In the genomic region with DNA sequence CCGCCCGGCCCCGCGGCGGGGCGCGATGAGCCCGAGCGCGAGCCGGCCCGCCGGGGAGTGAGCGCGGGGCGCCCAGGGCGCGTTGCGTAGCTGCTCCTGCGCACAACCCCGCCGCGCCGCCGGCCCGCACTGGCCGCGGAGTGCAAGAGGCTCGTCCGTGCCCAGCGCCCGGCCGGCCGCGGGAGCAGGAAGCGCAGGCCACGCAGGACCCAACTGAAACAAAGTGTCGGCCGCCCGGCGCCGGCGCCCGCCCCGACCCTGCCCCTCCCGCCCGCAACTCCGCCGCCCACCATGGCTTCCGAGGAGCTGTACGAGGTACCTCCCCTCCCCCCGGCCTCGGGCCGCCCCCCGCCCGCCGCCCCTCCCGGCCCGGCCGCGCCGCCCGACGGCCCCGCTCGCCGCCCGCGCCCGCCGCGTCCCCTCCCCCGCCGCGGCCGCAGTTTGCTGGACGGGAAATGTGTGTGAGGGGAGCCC, we compare ENCODE assay signal across 8 cellular contexts. TPM values are rescaled to one million over a fixed set of nuclear protein-coding genes. Genes with fewer than 3 reads are reported as not detected.
DNase-seq lines count a peak whose midpoint lies in the region; ATAC-seq and TF ChIP-seq lines count a peak whose summit lies in the region.

No MANE protein-coding gene starts in this region.

- no peaks in the 10 kb centered on the region for H3K9me3 ChIP-seq in left lung

- H3K4me3 ChIP-seq in brain microvascular endothelial cell (ENCODE audit: low read depth, low read length) = peak overlapping the region; percentile 63
- H3K4me3 ChIP-seq in left lung = peak overlapping the region; percentile 43 to 58

- intact Hi-C loops in left lung (cut with DNase I) = no loop called here

- H3K27me3 ChIP-seq in brain microvascular endothelial cell (replicated peaks) (peaks cover 3% of the 10 kb centered on the region), left lung (peaks cover 0 to 9% of the 10 kb centered on the region in 2 donors)

- H3K27ac ChIP-seq in brain microvascular endothelial cell (peak overlapping the region; percentile 48), left lung (peak overlapping the region; percentile 56 to 81)

- peak; percentile 54 for DNase-seq in NCI-H1105 (lab: John Stamatoyannopoulos, UW)
- no peak for DNase-seq in NCI-H1105 treated with DMSO at 0.1 percent for 48 hours (lab: John Stamatoyannopoulos, UW)
- DNase-seq in NCI-H2227 treated with DMSO at 0.1 percent for 48 hours (lab: John Stamatoyannopoulos, UW) = peak; percentile 42
- no peak for DNase-seq in brain microvascular endothelial cell
- DNase-seq in left lung = peak in 1 of 2 donors; percentile 91
- DNase-seq in stimulated activated naive CD8-positive, alpha-beta T cell treated with anti-CD3 and anti-CD28 coated beads, Interleukin-15, Interleukin-2, amounts not matched to agents 100 U/mL and 50 U/mL, for 24 hours = peak; percentile 55
- DNase-seq in medulla oblongata (ENCODE audit: extremely low spot score) = no peak

- peaks cover 2 to 30% of the 10 kb centered on the region in 2 donors for H3K4me1 ChIP-seq in left lung

- in situ Hi-C loops in brain microvascular endothelial cell (cut with HindIII; ENCODE audit: low pct_ligation_motif_present, low sequenced_read_pairs) = no loop called here

- no peaks in the 10 kb centered on the region for H3K36me3 ChIP-seq in brain microvascular endothelial cell (replicated peaks)
- no peaks in the 10 kb centered on the region for H3K36me3 ChIP-seq in left lung

- TF ChIP-seq CTCF in brain microvascular endothelial cell (IDR thresholded peaks at IDR 0.05; ENCODE audit: low read depth, low read length, missing control alignments) (no peak), left lung (IDR thresholded peaks at IDR 0.05) (no peak)

- peak; percentile 13 for ATAC-seq in GM21786 (IDR thresholded peaks at IDR 0.05; ENCODE audit: unreplicated experiment)
- ATAC-seq in left lung = no peak
- ATAC-seq in stimulated activated naive CD8-positive, alpha-beta T cell treated with anti-CD3 and anti-CD28 coated beads, Interleukin-15, Interleukin-2, amounts not matched to agents 100 U/mL and 50 U/mL, for 24 hours = peak; percentile 12

RNA-seq across cellular contexts. Expression of a gene that starts 0.3 kb away (rescaled TPM):
- 10 to 100 TPM; 28.2 to 29.5 TPM for total RNA-seq in left lung

Comparison
In these comparisons a context has a peak if more than half of its experiments do, and no peak if none do; other contexts are left out.
1. DNase-seq: peak in NCI-H1105 (single experiment), NCI-H2227 treated with DMSO at 0.1 percent for 48 hours (single experiment) and stimulated activated naive CD8-positive, alpha-beta T cell treated with anti-CD3 and anti-CD28 coated beads, Interleukin-15, Interleukin-2, amounts not matched to agents 100 U/mL and 50 U/mL, for 24 hours (single experiment); none in NCI-H1105 treated with DMSO at 0.1 percent for 48 hours (single experiment), brain microvascular endothelial cell (single experiment) and medulla oblongata (single experiment).